In the genomic region with DNA sequence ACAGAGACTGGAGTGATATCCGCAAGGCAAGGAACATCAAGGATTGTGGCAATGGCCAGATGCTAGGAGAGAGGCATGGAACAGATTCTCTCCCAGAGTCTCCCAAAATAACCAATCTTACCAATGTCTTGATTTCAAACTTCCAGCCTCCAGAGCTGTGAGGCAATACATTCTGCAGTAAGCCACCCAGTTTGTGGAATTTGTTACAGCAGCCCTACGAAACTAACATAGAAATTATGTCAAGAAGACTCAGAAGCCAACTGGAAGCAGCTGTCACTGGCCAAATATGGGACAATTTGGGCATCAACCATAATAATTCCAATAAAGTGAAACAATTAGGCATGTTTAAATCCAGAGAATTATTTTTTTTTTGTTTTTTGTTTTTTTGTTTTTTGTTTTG, we compare ENCODE assay signal across 3 cellular contexts.
"Had no signal": no experiment of that assay in that cellular context is flagged by ENCODE, and none has a peak within 500 bp of the region (broad histone marks: within the 10 kb centered on the region; RNA-seq: fewer than 3 reads in every experiment).

No MANE protein-coding gene starts in this region.

- DNase-seq: GDM1, GF-D8 had no signal

- ATAC-seq: GM12878 had no signal

- H3K4me3 ChIP-seq: GM12878 had no signal
